10 cellular contexts compared by ENCODE assay signal in the genomic region with DNA sequence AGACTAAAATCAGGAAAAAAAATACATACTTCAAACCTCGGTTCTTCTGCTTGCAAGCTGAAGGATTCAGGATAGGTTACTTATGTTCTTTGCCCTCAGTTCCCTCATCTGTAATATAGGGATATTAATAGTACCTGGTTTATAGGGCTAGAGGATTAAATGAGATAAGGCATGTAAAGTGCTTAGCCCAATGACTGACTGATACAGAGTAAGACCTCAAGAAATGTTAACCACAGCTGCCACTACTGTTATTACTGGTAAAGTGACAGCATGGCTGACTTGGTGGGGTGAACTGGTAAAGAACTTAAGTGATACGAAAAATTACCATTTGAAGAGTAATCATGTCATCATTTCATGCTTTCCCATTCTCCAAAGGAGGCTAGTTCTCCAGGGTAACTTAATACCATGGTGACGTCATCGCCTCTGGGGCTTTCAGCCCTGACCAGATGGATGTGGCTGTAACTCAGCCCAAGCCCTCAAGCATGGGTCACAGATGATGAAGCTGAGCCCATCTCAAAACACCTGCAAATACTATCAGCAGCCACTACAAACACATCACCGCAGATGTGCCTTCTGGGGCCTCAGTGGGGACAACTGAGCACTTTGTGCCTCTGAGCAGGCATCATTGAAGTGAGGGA.
A peak's percentile ranks its signal among the peaks of the same experiment; 100 is the strongest.
DNase-seq lines count a peak whose midpoint lies in the region; ATAC-seq lines count a peak whose summit lies in the region.
"Had no signal": no experiment of that assay in that cellular context is flagged by ENCODE, and none has a peak within 500 bp of the region (broad histone marks: within the 10 kb centered on the region; RNA-seq: fewer than 3 reads in every experiment).

No MANE protein-coding gene starts in this region.

- peak; percentile 70 for ATAC-seq in HG03520 (IDR thresholded peaks at IDR 0.05; ENCODE audit: unreplicated experiment)

- DNase-seq in ELR (ENCODE audit: low read depth) (peak; percentile 86), SHP77 treated with DMSO at 0.1 percent for 48 hours (lab: John Stamatoyannopoulos, UW) (peak; percentile 73), iPS-NIHi11 (ENCODE audit: low spot score) (peak; percentile 24), SKM-1 (lab: John Stamatoyannopoulos, UW; ENCODE audit: unreplicated experiment) (no peak), HuH-7 (ENCODE audit: low spot score) (no peak)
- DNase-seq in activated CD4-positive, alpha-beta T cell treated with anti-CD3 and anti-CD28 coated beads for 48 hours = no peak
- no peak for DNase-seq in activated naive CD4-positive, alpha-beta T cell (lab: John Stamatoyannopoulos, UW)
- DNase-seq: dermis blood vessel endothelial cell; stimulated activated naive CD4-positive, alpha-beta T cell had no signal

Comparison
In these comparisons a context has a peak if more than half of its experiments do, and no peak if none do; other contexts are left out.
1. DNase-seq: peak in ELR (single experiment), SHP77 treated with DMSO at 0.1 percent for 48 hours (single experiment) and iPS-NIHi11 (single experiment); none in SKM-1 (single experiment), activated CD4-positive, alpha-beta T cell treated with anti-CD3 and anti-CD28 coated beads for 48 hours (single experiment), HuH-7 (single experiment) and activated naive CD4-positive, alpha-beta T cell (0 of 4).